In the genomic region with DNA sequence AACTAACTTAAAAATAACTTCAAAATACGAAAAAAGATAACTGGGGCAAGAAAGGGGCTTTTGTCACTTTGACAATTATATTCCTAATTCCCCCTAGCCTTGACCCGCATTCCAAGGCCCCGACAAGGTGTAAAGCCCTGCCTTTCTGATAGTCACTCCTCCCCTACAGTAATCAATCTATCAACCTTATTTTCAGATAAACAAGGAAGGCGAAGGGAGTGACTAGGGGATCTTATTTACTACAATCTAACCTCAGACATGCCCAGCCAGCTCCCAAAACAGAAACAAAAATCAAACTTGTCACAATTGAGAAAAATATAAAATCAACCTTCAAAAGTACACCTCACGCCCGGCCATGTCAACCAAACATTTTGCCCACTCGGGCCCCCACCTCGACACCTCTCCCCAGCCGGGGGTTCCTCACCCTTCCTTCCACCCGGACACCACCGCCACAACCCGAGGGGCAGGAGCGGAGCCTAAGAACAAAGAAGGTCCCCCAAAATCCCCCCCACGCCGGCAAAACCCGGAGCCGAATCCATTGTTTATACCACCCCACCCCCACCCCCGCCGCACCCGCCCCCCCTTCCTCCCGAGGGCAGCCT, we compare ENCODE assay signal across 8 cellular contexts. TPM values are rescaled to one million over a fixed set of nuclear protein-coding genes. Genes with fewer than 3 reads are reported as not detected.
DNase-seq lines count a peak whose midpoint lies in the region; ATAC-seq, FAIRE-seq and TF ChIP-seq lines count a peak whose summit lies in the region.

No MANE protein-coding gene starts in this region.

- TSS peak; percentile 58 for BruUV-seq in GM12878 (replicated peaks; lab: Mats Ljungman, UMichigan)

- no peak for TF ChIP-seq RAD21 in GM12878 (IDR thresholded peaks at IDR 0.05; ENCODE audit: insufficient read depth, low read depth, low read length)

- in situ Hi-C loops in GM12878 (cut with MboI): no loop called here
- in situ Hi-C loops in transverse colon (cut with MboI; ENCODE audit: low pct_ligation_motif_present in 1 of 4, low pct_unique_long_range_greater_than_20kb in 1 of 4, low sequenced_read_pairs in 3 of 4): no loop called here

- H3K9ac ChIP-seq in GM12878 (ENCODE audit: control insufficient read depth, insufficient read depth, low read length): peak overlapping the region; percentile 70

- FAIRE-seq in GM12878 (lab: Jason Lieb, UNC): no peak

- TF ChIP-seq CTCF in GM12878 (IDR thresholded peaks at IDR 0.05 in 2 of 3, conservative IDR thresholded peaks at IDR 0.05 in 1 of 3; ENCODE audit: control insufficient read depth in 2 of 3, extremely low read depth in 1 of 3, insufficient read depth in 1 of 3, low read depth in 3 of 3, low read length in 3 of 3) (no peak), right lobe of liver (IDR thresholded peaks at IDR 0.05) (no peak), transverse colon (IDR thresholded peaks at IDR 0.05) (no peak)

- no peak overlapping the region; the same call in 1 of the 2 replicates for H2AFZ ChIP-seq in GM12878 (ENCODE audit: control insufficient read depth, low read depth, low read length)

- H3K79me2 ChIP-seq in GM12878 (ENCODE audit: control insufficient read depth, insufficient read depth, low read length): peaks cover 16% of the 10 kb centered on the region

- H3K36me3 ChIP-seq in GM12878 (ENCODE audit: control insufficient read depth in 2 of 2, insufficient read depth in 2 of 2, low read length in 1 of 2) (peaks cover 0 to 2% of the 10 kb centered on the region in 2 experiments; a peak in 1 of 4 replicates), right lobe of liver (peaks cover 5 to 20% (median 9%) of the 10 kb centered on the region in 4 donors), transverse colon (peaks cover 0 to 8% (median 0%) of the 10 kb centered on the region in 4 donors)

- WGBS in GM12878 (ENCODE audit: insufficient coverage, insufficient replicate concordance, low lambda C conversion rate, missing lambda C conversion rate): 16% methylated on average over 13 of the region's 21 CpGs
- under 1% methylated on average over 21 of the region's 21 CpGs for WGBS in right lobe of liver (ENCODE audit: insufficient coverage, low coverage, low lambda C conversion rate, missing lambda C conversion rate)
- WGBS in transverse colon (ENCODE audit: low coverage in 1 of 2), 2 donors: 2 to 6% methylated on average over 7 to 17 of the region's 21 CpGs

- H3K4me3 ChIP-seq in GM12878 (peak overlapping the region; percentile 94), right lobe of liver (peak overlapping the region; percentile 83 to 89 (median 86)), transverse colon (peak overlapping the region; percentile 71 to 91 (median 87))

- H3K27me3 ChIP-seq in GM12878 (replicated peaks in 1 of 2; ENCODE audit: control insufficient read depth in 2 of 2, insufficient read depth in 2 of 2, low read length in 1 of 2) (no peaks in the 10 kb centered on the region), right lobe of liver (no peaks in the 10 kb centered on the region), transverse colon (no peaks in the 10 kb centered on the region)

- DNase-seq in activated naive CD4-positive, alpha-beta T cell treated with Interleukin-2 at 50 U/mL for 16 hours: peak; percentile 3
- no peak for DNase-seq in activated naive CD4-positive, alpha-beta T cell (lab: John Stamatoyannopoulos, UW)
- DNase-seq in GM12878 (ENCODE audit: low read depth, low spot score): no peak
- no peak for DNase-seq in right lobe of liver
- DNase-seq in transverse colon: no peak
- DNase-seq in UCSD-AML1 (lab: John Stamatoyannopoulos, UW; ENCODE audit: unreplicated experiment): no peak

- H3K4me2 ChIP-seq in GM12878 (ENCODE audit: control insufficient read depth, insufficient read depth): peak overlapping the region; percentile 32

- TF ChIP-seq POLR2A in GM12878 (IDR thresholded peaks at IDR 0.05; ENCODE audit: low read depth, low read length) (no peak), right lobe of liver (IDR thresholded peaks at IDR 0.05) (no peak), transverse colon (IDR thresholded peaks at IDR 0.05) (no peak)

- H3K9me3 ChIP-seq in GM12878 (replicated peaks; ENCODE audit: control insufficient read depth, insufficient read depth, low read length): no peaks in the 10 kb centered on the region
- H3K9me3 ChIP-seq in right lobe of liver: no peaks in the 10 kb centered on the region
- H3K9me3 ChIP-seq in transverse colon: no peaks in the 10 kb centered on the region

- POLR2A ChIA-PET in GM12878 (lab: Charles Lee): interaction anchor here (0.7 to 4.3 kb wide), 7 partner anchors 8 to 117 kb away, joined by 4 to 26 read pairs (median 5); partner anchors contain the start of gene RBM25

- H4K20me1 ChIP-seq in GM12878 (ENCODE audit: control insufficient read depth, insufficient read depth): no peaks in the 10 kb centered on the region

- H3K27ac ChIP-seq in GM12878 (ENCODE audit: control insufficient read depth, insufficient read depth) (peak overlapping the region; percentile 52; the same call in 1 of the 2 replicates), right lobe of liver (peak overlapping the region; percentile 68 to 87 (median 78)), transverse colon (peak overlapping the region; percentile 85 to 95 (median 92))

- RAD21 ChIA-PET in GM12878 (lab: Charles Lee; ENCODE audit: unreplicated experiment): interaction anchor here (0.9 to 2.6 kb wide), 6 partner anchors 13 to 117 kb away, joined by 3 to 14 read pairs (median 4); partner anchors contain the start of genes PSEN1 and RBM25

- CTCF ChIA-PET in GM12878 (lab: Yijun Ruan, JAX): interaction anchor here (0.7 to 1.7 kb wide), 5 partner anchors 12 to 475 kb away, joined by 3 to 9 read pairs (median 3); no protein-coding TSS in a partner anchor

- TF ChIP-seq EP300 in GM12878 (IDR thresholded peaks at IDR 0.05; ENCODE audit: borderline replicate concordance in 1 of 2, control insufficient read depth in 1 of 2, low read depth in 2 of 2, low read length in 2 of 2) (no peak), transverse colon (IDR thresholded peaks at IDR 0.05; ENCODE audit: low read depth) (no peak)

- no peaks in the 10 kb centered on the region for H3K4me1 ChIP-seq in GM12878 (ENCODE audit: control insufficient read depth, insufficient read depth, low read length)
- H3K4me1 ChIP-seq in right lobe of liver: peaks cover 0 to 26% (median 12%) of the 10 kb centered on the region in 4 donors
- H3K4me1 ChIP-seq in transverse colon: peaks cover 0 to 55% (median 20%) of the 10 kb centered on the region in 4 donors

- intact Hi-C loops in GM12878 (cut with micrococcal nuclease; ENCODE audit: unreplicated experiment): no loop called here
- intact Hi-C loops in right lobe of liver (cut with DNase I): no loop called here
- intact Hi-C loops in transverse colon (cut with DNase I; ENCODE audit: low total_unique reads): no loop called here

- SMC1A ChIA-PET in GM12878 (lab: Charles Lee; ENCODE audit: uncharacterized antibody, unreplicated experiment): interaction anchor here (1.0 to 3.8 kb wide), 6 partner anchors 12 to 121 kb away, joined by 3 to 23 read pairs (median 5); partner anchors contain the start of gene RBM25

- ATAC-seq in GM12878 (peak; percentile 5), right lobe of liver (no peak), HG03378 (IDR thresholded peaks at IDR 0.05; ENCODE audit: unreplicated experiment) (no peak), GM19463 (IDR thresholded peaks at IDR 0.05; ENCODE audit: unreplicated experiment) (no peak)

TF ChIP-seq in GM12878, 131 proteins besides CTCF, POLR2A, EP300 and RAD21 (continues in another document):
- TF ChIP-seq LARP7 (IDR thresholded peaks at IDR 0.05) (no peak), CHD1 (IDR thresholded peaks at IDR 0.05; ENCODE audit: low read depth, low read length) (no peak)

RNA-seq across cellular contexts. Expression of gene ZFYVE1, which starts 0.6 kb away (rescaled TPM):
- total RNA-seq in GM12878 (2013; cell fraction: nucleolus; rRNA removed): 33.4 and 34.8 TPM in 2 replicates
- total RNA-seq in GM12878 (2014; rRNA removed) (5.5 TPM in 2 replicates), GM12878 (2014; rRNA removed; fragmentation: Illumina TruSeq; extraction: Trizol) (5.2 and 6.6 TPM in 2 replicates), GM12878 (2021) (9.6 and 10.9 TPM in 2 replicates), right lobe of liver (10 to 100 TPM in 5 of 6 experiments, 1 to 10 TPM in 1; 9.9 to 14.3 (median 11.4) TPM), transverse colon (10 to 100 TPM in 3 of 4 donors, 1 to 10 TPM in 1; 7.1 to 21.7 (median 17.5) TPM)
- 6.2 TPM for polyA plus RNA-seq in GM12878 (2011; ENCODE audit: low read depth)
- polyA plus RNA-seq in GM12878 (2011; rRNA removed) (8.0 and 13.3 TPM in 2 replicates), GM12878 (2014; fragmentation: Illumina TruSeq; extraction: Trizol) (6.0 and 6.2 TPM in 2 replicates), GM12878 (2014; fragmentation: Nextera tagmentation; extraction: Ambion mirVana) (1 to 10 TPM; 1.2 to 1.4 TPM), GM12878 (2014; rRNA removed) (5.6 and 7.3 TPM in 2 replicates), GM12878 (2016; fragmentation: Nextera tagmentation; extraction: Ambion mirVana) (1 to 10 TPM; 7.6 to 8.9 TPM)
- 11.9 and 13.0 TPM in 2 replicates for polyA plus RNA-seq in GM12878 (2011; cell fraction: cytosol; rRNA removed)
- 22.2 and 26.7 TPM in 2 replicates for polyA plus RNA-seq in GM12878 (2011; cell fraction: nucleus; rRNA removed)
- 7.2 and 9.7 TPM in 2 replicates for polyA plus RNA-seq in GM12878 (2012)
- 22.9 and 25.5 TPM in 2 replicates for polyA minus RNA-seq in GM12878 (2011; rRNA and poly(A)+ RNA removed)
- polyA minus RNA-seq in GM12878 (2011; cell fraction: cytosol; rRNA and poly(A)+ RNA removed): 5.3 and 5.8 TPM in 2 replicates
- polyA minus RNA-seq in GM12878 (2011; cell fraction: nucleus; rRNA and poly(A)+ RNA removed): 9.4 and 21.9 TPM in 2 replicates

RNA-seq across cellular contexts. Expression of gene RBM25, which starts 32.0 kb away (rescaled TPM):
- total RNA-seq in GM12878 (2013; cell fraction: nucleolus; rRNA removed): 467 and 503 TPM in 2 replicates
- total RNA-seq in GM12878 (2014; rRNA removed): 43.4 and 46.0 TPM in 2 replicates
- 70.2 and 74.2 TPM in 2 replicates for total RNA-seq in GM12878 (2014; rRNA removed; fragmentation: Illumina TruSeq; extraction: Trizol)
- total RNA-seq in GM12878 (2021): 78.3 and 84.6 TPM in 2 replicates
- 38.6 TPM for polyA plus RNA-seq in GM12878 (2011; ENCODE audit: low read depth)
- 77.9 and 126 TPM in 2 replicates for polyA plus RNA-seq in GM12878 (2011; rRNA removed)
- polyA plus RNA-seq in GM12878 (2011; cell fraction: cytosol; rRNA removed): 24.7 and 25.5 TPM in 2 replicates
- polyA plus RNA-seq in GM12878 (2011; cell fraction: nucleus; rRNA removed): 228 and 235 TPM in 2 replicates
- 54.1 and 62.6 TPM in 2 replicates for polyA plus RNA-seq in GM12878 (2012)
- polyA plus RNA-seq in GM12878 (2014; fragmentation: Illumina TruSeq; extraction: Trizol): 125 and 156 TPM in 2 replicates
- 10 to 100 TPM; 64.9 to 71.2 TPM for polyA plus RNA-seq in GM12878 (2014; fragmentation: Nextera tagmentation; extraction: Ambion mirVana)
- 56.6 and 61.5 TPM in 2 replicates for polyA plus RNA-seq in GM12878 (2014; rRNA removed)
- polyA plus RNA-seq in GM12878 (2016; fragmentation: Nextera tagmentation; extraction: Ambion mirVana): 10 to 100 TPM; 74.0 to 77.4 TPM
- 33.9 and 35.2 TPM in 2 replicates for polyA minus RNA-seq in GM12878 (2011; rRNA and poly(A)+ RNA removed)
- 18.6 and 21.2 TPM in 2 replicates for polyA minus RNA-seq in GM12878 (2011; cell fraction: cytosol; rRNA and poly(A)+ RNA removed)
- 97.3 and 135 TPM in 2 replicates for polyA minus RNA-seq in GM12878 (2011; cell fraction: nucleus; rRNA and poly(A)+ RNA removed)
- total RNA-seq in right lobe of liver: 10 to 100 TPM; 16.3 to 29.1 (median 22.8) TPM
- total RNA-seq in transverse colon: 100 to 1,000 TPM in 1 of 4 donors, 10 to 100 TPM in 3; 53.1 to 157 (median 96.4) TPM
